Comparison of ENCODE assay signal across 8 cellular contexts in the genomic region with DNA sequence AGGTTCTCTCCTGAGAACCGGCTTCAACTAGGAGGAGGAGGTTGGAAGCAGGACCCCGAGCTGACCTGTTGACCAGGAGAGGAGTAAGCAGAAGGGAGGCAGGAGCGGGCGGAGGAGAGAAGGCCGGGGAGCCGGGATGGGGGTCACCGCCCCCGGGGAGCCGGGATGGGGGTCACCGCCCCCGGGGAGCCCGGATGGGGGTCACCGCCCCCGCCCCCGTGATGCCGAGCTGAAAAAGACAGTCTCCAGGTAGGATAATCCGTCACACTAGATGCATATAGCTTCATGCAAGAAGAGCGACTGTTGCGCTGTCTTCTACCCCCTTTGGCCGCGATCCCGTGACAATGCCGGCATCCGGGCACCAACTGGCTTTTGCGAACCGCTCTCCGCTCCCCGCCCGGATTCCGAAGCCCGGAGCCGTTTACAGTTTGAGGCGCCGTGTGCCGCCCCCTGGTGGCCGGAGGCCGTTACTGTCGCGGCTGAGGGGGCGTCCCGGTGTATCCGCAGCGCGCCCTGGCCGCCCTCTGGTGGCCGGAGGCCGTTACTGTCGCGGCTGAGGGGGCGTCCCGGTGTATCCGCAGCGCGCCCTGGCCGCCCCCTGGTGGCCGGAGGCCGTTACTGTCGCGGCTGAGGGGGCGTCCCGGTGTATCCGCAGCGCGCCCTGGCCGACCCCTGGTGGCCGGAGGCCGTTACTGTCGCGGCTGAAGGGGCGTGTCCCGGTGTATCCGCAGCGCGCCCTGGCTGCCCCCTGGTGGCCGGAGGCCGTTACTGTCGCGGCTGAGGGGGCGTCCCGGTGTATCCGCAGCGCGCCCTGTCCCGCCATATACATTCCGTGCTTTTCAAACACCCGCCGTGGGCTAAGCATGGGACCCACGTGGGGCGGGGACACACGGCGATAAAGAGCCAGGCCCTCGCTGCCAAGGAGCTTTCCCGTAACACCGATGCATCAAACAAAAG.
DNase-seq lines count a peak whose midpoint lies in the region; ATAC-seq and TF ChIP-seq lines count a peak whose summit lies in the region.

No MANE protein-coding gene starts in this region.

- peaks cover 19% of the 10 kb centered on the region for H3K4me1 Mint-ChIP-seq in activated T-cell treated with anti-CD3 and anti-CD28 coated beads, Interleukin-2, amount 50 U/mL, for 72 hours (ENCODE audit: low read depth)

- no peak overlapping the region for H3K27ac ChIP-seq in KMS-11

- no peak overlapping the region for H3K4me3 Mint-ChIP-seq in activated T-cell treated with anti-CD3 and anti-CD28 coated beads, Interleukin-2, amount 50 U/mL, for 72 hours

- H4K20me1 ChIP-seq in KMS-11 (ENCODE audit: insufficient read depth) = no peaks in the 10 kb centered on the region

- no peak overlapping the region for H3K4me3 ChIP-seq in KMS-11 (IDR thresholded peaks at IDR 0.05; ENCODE audit: insufficient read depth, low read depth, low read length)

- H3K27me3 Mint-ChIP-seq in activated T-cell treated with anti-CD3 and anti-CD28 coated beads, Interleukin-2, amount 50 U/mL, for 72 hours (ENCODE audit: low read depth) = no peaks in the 10 kb centered on the region

- no peaks in the 10 kb centered on the region for H3K4me1 ChIP-seq in KMS-11 (ENCODE audit: low read depth, poor library complexity, severe bottlenecking)

- H3K27ac Mint-ChIP-seq in activated T-cell treated with anti-CD3 and anti-CD28 coated beads, Interleukin-2, amount 50 U/mL, for 72 hours = peak overlapping the region; percentile 71

- no peaks in the 10 kb centered on the region for H3K36me3 ChIP-seq in KMS-11 (ENCODE audit: insufficient read depth)

- no peaks in the 10 kb centered on the region for H3K27me3 ChIP-seq in KMS-11 (ENCODE audit: insufficient read depth, low read depth)

- peak; percentile 62 for TF ChIP-seq CTCF in KMS-11 (conservative IDR thresholded peaks at IDR 0.05; ENCODE audit: low read depth, low read length)

- H2AFZ ChIP-seq in KMS-11 (ENCODE audit: low read depth) = no peak overlapping the region

- no peak overlapping the region for H3K9ac ChIP-seq in KMS-11

- peaks cover 0 to 4% of the 10 kb centered on the region in 2 donors for H3K9me3 Mint-ChIP-seq in activated T-cell treated with anti-CD3 and anti-CD28 coated beads, Interleukin-2, amount 50 U/mL, for 72 hours

- peak; percentile 20 to 44 for ATAC-seq in activated T-cell treated with anti-CD3 and anti-CD28 coated beads, Interleukin-2, amount 50 U/mL, for 72 hours (replicated peaks in 1 of 2)
- no peak for ATAC-seq in GM21367 (IDR thresholded peaks at IDR 0.05; ENCODE audit: unreplicated experiment)

- no peaks in the 10 kb centered on the region for H3K79me2 ChIP-seq in KMS-11 (ENCODE audit: insufficient read depth, low read depth)

- H3K4me2 ChIP-seq in KMS-11 = no peak overlapping the region

- peaks cover 7 to 8% of the 10 kb centered on the region in 2 donors for H3K36me3 Mint-ChIP-seq in activated T-cell treated with anti-CD3 and anti-CD28 coated beads, Interleukin-2, amount 50 U/mL, for 72 hours (ENCODE audit: insufficient read depth in 2 of 2)

- peak; percentile 64 to 85 for DNase-seq in activated T-cell treated with anti-CD3 and anti-CD28 coated beads, Interleukin-2, amount 50 U/mL, for 72 hours
- DNase-seq in iPS-NIHi11 (ENCODE audit: low spot score) = peak; percentile 72
- DNase-seq in stimulated activated CD8-positive, alpha-beta memory T cell treated with anti-CD3 and anti-CD28 coated beads, Interleukin-7, amount 100 ng/mL, for 48 hours (ENCODE audit: extremely low read depth in 1 of 2, low read depth in 1 of 2) = peak; percentile 43 to 71
- DNase-seq in 8988T = no peak
- DNase-seq in retina = no peak
- DNase-seq in NCI-H1417 (lab: John Stamatoyannopoulos, UW) = no peak

Comparison
In these comparisons a context has a peak if more than half of its experiments do, and no peak if none do; other contexts are left out.
1. DNase-seq: peak in activated T-cell treated with anti-CD3 and anti-CD28 coated beads, Interleukin-2, amount 50 U/mL, for 72 hours (2 of 2), iPS-NIHi11 (single experiment) and stimulated activated CD8-positive, alpha-beta memory T cell treated with anti-CD3 and anti-CD28 coated beads, Interleukin-7, amount 100 ng/mL, for 48 hours (2 of 2); none in 8988T (single experiment), retina (single experiment) and NCI-H1417 (0 of 3).